15 cellular contexts compared by ENCODE assay signal in genomic region chr1:199029855-199030254, GRCh38.
DNase-seq lines count a peak whose midpoint lies in the region; ATAC-seq and TF ChIP-seq lines count a peak whose summit lies in the region.
"Had no signal": no experiment of that assay in that cellular context is flagged by ENCODE, and none has a peak within 500 bp of the region (broad histone marks: within the 10 kb centered on the region; RNA-seq: fewer than 3 reads in every experiment).

No MANE protein-coding gene starts in this region.

- peak overlapping the region; percentile 25; the same call in 1 of the 2 replicates for H3K27ac Mint-ChIP-seq in HFFc6
- H3K27ac Mint-ChIP-seq in activated CD8-positive, alpha-beta T cell treated with anti-CD3 and anti-CD28 coated beads, Interleukin-2, amount 10 ng/mL, durations not matched to agents 7 days and 5 days: peak overlapping the region; percentile 39

- no peaks in the 10 kb centered on the region for H3K36me3 ChIP-seq in right atrium auricular region
- no peaks in the 10 kb centered on the region for H3K36me3 ChIP-seq in Karpas-422 (ENCODE audit: insufficient read depth, low read length)
- H3K36me3 ChIP-seq: gastroesophageal sphincter, MG63 had no signal

- TF ChIP-seq CTCF in HFFc6 (IDR thresholded peaks at IDR 0.05) (no peak), foreskin fibroblast (IDR thresholded peaks at IDR 0.05; ENCODE audit: low read depth, low read length) (no peak), right atrium auricular region (IDR thresholded peaks at IDR 0.05) (no peak), GM10248 (IDR thresholded peaks at IDR 0.05; ENCODE audit: control extremely low read depth, extremely low read depth, low read depth, missing control alignments) (no peak)

- H3K4me3 Mint-ChIP-seq in HFFc6: no peak overlapping the region
- H3K4me3 Mint-ChIP-seq in activated CD8-positive, alpha-beta T cell treated with anti-CD3 and anti-CD28 coated beads, Interleukin-2, amount 10 ng/mL, durations not matched to agents 7 days and 5 days: no peak overlapping the region

- H3K9ac ChIP-seq in Karpas-422 (ENCODE audit: low read length): no peak overlapping the region

- H3K4me1 ChIP-seq in right atrium auricular region: no peaks in the 10 kb centered on the region
- no peaks in the 10 kb centered on the region for H3K4me1 ChIP-seq in Karpas-422 (ENCODE audit: low read length)
- H3K4me1 ChIP-seq: gastroesophageal sphincter had no signal

- peaks cover 12% of the 10 kb centered on the region for H3K4me1 Mint-ChIP-seq in HFFc6 (ENCODE audit: low read depth)
- peaks cover 63% of the 10 kb centered on the region for H3K4me1 Mint-ChIP-seq in activated CD8-positive, alpha-beta T cell treated with anti-CD3 and anti-CD28 coated beads, Interleukin-2, amount 10 ng/mL, durations not matched to agents 7 days and 5 days (ENCODE audit: low read depth)

- H3K9me3 ChIP-seq in right atrium auricular region (no peaks in the 10 kb centered on the region), Karpas-422 (ENCODE audit: low read length) (no peaks in the 10 kb centered on the region)
- H3K9me3 ChIP-seq: gastroesophageal sphincter, MG63 had no signal

- H3K79me2 ChIP-seq in Karpas-422 (ENCODE audit: low read length): no peaks in the 10 kb centered on the region

- H4K20me1 ChIP-seq in Karpas-422 (ENCODE audit: insufficient read depth, low read depth, low read length): no peaks in the 10 kb centered on the region

- no peaks in the 10 kb centered on the region for H3K36me3 Mint-ChIP-seq in HFFc6 (ENCODE audit: low read depth)
- peaks cover 55% of the 10 kb centered on the region for H3K36me3 Mint-ChIP-seq in activated CD8-positive, alpha-beta T cell treated with anti-CD3 and anti-CD28 coated beads, Interleukin-2, amount 10 ng/mL, durations not matched to agents 7 days and 5 days (ENCODE audit: low read depth)

- H3K27me3 ChIP-seq in right atrium auricular region (no peaks in the 10 kb centered on the region), Karpas-422 (ENCODE audit: low read length) (no peaks in the 10 kb centered on the region)
- H3K27me3 ChIP-seq: gastroesophageal sphincter, MG63 had no signal

- H3K27me3 Mint-ChIP-seq in HFFc6 (ENCODE audit: insufficient read depth): peaks cover 4% of the 10 kb centered on the region
- no peaks in the 10 kb centered on the region for H3K27me3 Mint-ChIP-seq in activated CD8-positive, alpha-beta T cell treated with anti-CD3 and anti-CD28 coated beads, Interleukin-2, amount 10 ng/mL, durations not matched to agents 7 days and 5 days (ENCODE audit: low read depth)

- no peaks in the 10 kb centered on the region for H3K9me3 Mint-ChIP-seq in HFFc6
- H3K9me3 Mint-ChIP-seq in activated CD8-positive, alpha-beta T cell treated with anti-CD3 and anti-CD28 coated beads, Interleukin-2, amount 10 ng/mL, durations not matched to agents 7 days and 5 days (ENCODE audit: insufficient read depth): peaks cover 30% of the 10 kb centered on the region

- H3K9me2 ChIP-seq in Karpas-422 (replicated peaks; ENCODE audit: insufficient read depth, low read length): no peaks in the 10 kb centered on the region

- POLR2A ChIA-PET in activated CD8-positive, alpha-beta T cell treated with anti-CD3 and anti-CD28 coated beads, Interleukin-2, amount 10 ng/mL, durations not matched to agents 7 days and 5 days (lab: Charles Lee): interaction anchor here (0.7 to 0.9 kb wide), 2 partner anchors 93 to 95 kb away, joined by 3 read pairs; no protein-coding TSS in a partner anchor
- POLR2A ChIA-PET in GM10248 (lab: Yijun Ruan, JAX): no interaction called here

- DNase-seq in A172 (ENCODE audit: low spot score) (peak; percentile 5), HFFc6 (peak; percentile 79), foreskin fibroblast (peak; percentile 37 to 55), head of caudate nucleus (no peak), right atrium auricular region (ENCODE audit: low spot score) (no peak), GM10248 (ENCODE audit: extremely low spot score) (no peak), Karpas-422 (no peak)
- no peak for DNase-seq in activated CD8-positive, alpha-beta T cell treated with anti-CD3 and anti-CD28 coated beads, Interleukin-2, amount 10 ng/mL, durations not matched to agents 7 days and 5 days
- DNase-seq: activated CD4-positive, alpha-beta T cell treated with anti-CD3 and anti-CD28 coated beads for 48 hours; activated naive CD4-positive, alpha-beta T cell; islet precursor cell; MG63; stimulated activated CD4-positive, alpha-beta T cell treated with anti-CD3 and anti-CD28 coated beads, Interleukin-2, amount 100 ng/mL, for 24 hours had no signal

- H3K27ac ChIP-seq in right atrium auricular region: no peak overlapping the region
- no peak overlapping the region for H3K27ac ChIP-seq in Karpas-422 (ENCODE audit: low read length)
- H3K27ac ChIP-seq: coronary artery, gastroesophageal sphincter had no signal

- no peak overlapping the region for H2AFZ ChIP-seq in Karpas-422 (ENCODE audit: low read length)

- intact Hi-C loops in head of caudate nucleus (cut with DNase I): no loop called here

- CTCF ChIA-PET in activated CD8-positive, alpha-beta T cell treated with anti-CD3 and anti-CD28 coated beads, Interleukin-2, amount 10 ng/mL, durations not matched to agents 7 days and 5 days (lab: Charles Lee): interaction anchor here (1.2 to 2.0 kb wide), 2 partner anchors 9 to 21 kb away, joined by 3 to 6 read pairs; no protein-coding TSS in a partner anchor
- CTCF ChIA-PET in GM10248 (lab: Yijun Ruan, JAX): interaction anchor here (0.8 to 1.1 kb wide), 3 partner anchors 9 to 19 kb away, joined by 3 to 4 read pairs (median 3); no protein-coding TSS in a partner anchor

- no peak overlapping the region for H3K4me2 ChIP-seq in Karpas-422 (ENCODE audit: low read depth, low read length, poor library complexity, severe bottlenecking)

- ATAC-seq in activated CD8-positive, alpha-beta T cell treated with anti-CD3 and anti-CD28 coated beads, Interleukin-2, amount 10 ng/mL, durations not matched to agents 7 days and 5 days: peak; percentile 51
- ATAC-seq: gastroesophageal sphincter had no signal

- H3K4me3 ChIP-seq in foreskin fibroblast (ENCODE audit: low read depth in 1 of 2, low read length in 2 of 2) (no peak overlapping the region), right atrium auricular region (no peak overlapping the region), Karpas-422 (ENCODE audit: low read length) (no peak overlapping the region)
- H3K4me3 ChIP-seq: coronary artery, gastroesophageal sphincter, MG63 had no signal

Comparison
In these comparisons a context has a peak if more than half of its experiments do, and no peak if none do; other contexts are left out.
1. DNase-seq: peak in A172 (single experiment), HFFc6 (single experiment) and foreskin fibroblast (2 of 2); none in activated CD8-positive, alpha-beta T cell treated with anti-CD3 and anti-CD28 coated beads, Interleukin-2, amount 10 ng/mL, durations not matched to agents 7 days and 5 days (single experiment), head of caudate nucleus (0 of 42), right atrium auricular region (single experiment), GM10248 (single experiment) and Karpas-422 (single experiment).